In genomic region chr1:178632619-178633018, GRCh38 we compare ENCODE assay signal across 19 cellular contexts.
DNase-seq lines count a peak whose midpoint lies in the region; ATAC-seq, FAIRE-seq and TF ChIP-seq lines count a peak whose summit lies in the region.
"Had no signal": no experiment of that assay in that cellular context is flagged by ENCODE, and none has a peak within 500 bp of the region (broad histone marks: within the 10 kb centered on the region; RNA-seq: fewer than 3 reads in every experiment).

No MANE protein-coding gene starts in this region.

- H2AK9ac ChIP-seq in IMR-90 (replicated peaks; ENCODE audit: low read depth, low read length, poor library complexity) = no peak overlapping the region

- CTCF ChIA-PET in AG04450 (lab: Charles Lee) (no interaction called here), IMR-90 (lab: Yijun Ruan, JAX) (interaction anchor here (1.0 kb wide), 1 partner anchor 12 kb away, joined by 3 read pairs; no protein-coding TSS in a partner anchor)

- H3K9me1 ChIP-seq in IMR-90 (ENCODE audit: insufficient read depth, low read length) (peaks cover 14% of the 10 kb centered on the region), keratinocyte (ENCODE audit: control insufficient read depth, extremely low read depth, insufficient read depth, low read length) (no peaks in the 10 kb centered on the region)

- H3K23ac ChIP-seq in IMR-90 (ENCODE audit: low read depth, low read length) = peak overlapping the region; percentile 19; the same call in 1 of the 2 replicates

- H4K5ac ChIP-seq in IMR-90 (ENCODE audit: low read depth, low read length) = peak overlapping the region; percentile 53; the same call in 1 of the 2 replicates

- H2BK20ac ChIP-seq in IMR-90 (ENCODE audit: low read depth, low read length) = peak overlapping the region; percentile 94

- no peak for TF ChIP-seq POLR2A in IMR-90 (IDR thresholded peaks at IDR 0.05; ENCODE audit: low read depth, low read length)

- no CpG with 5 or more reads among the region's 4 CpGs for WGBS in IMR-90 (ENCODE audit: extremely low coverage in 2 of 2, insufficient read length in 1 of 2), 2 experiments

- DNase-seq in AG04450 (ENCODE audit: low read depth, low spot score) = no peak
- peak; percentile 72 for DNase-seq in IMR-90
- peak; percentile 80 for DNase-seq in astrocyte of the hippocampus (ENCODE audit: low read depth, low spot score)
- no peak for DNase-seq in keratinocyte (ENCODE audit: low read depth, low spot score)
- DNase-seq in stimulated activated CD4-positive, alpha-beta T cell treated with anti-CD3 and anti-CD28 coated beads, Interleukin-4, amount 100 ng/mL, for 4 hours = no peak
- no peak for DNase-seq in BE2C
- no peak for DNase-seq in islet precursor cell
- DNase-seq in germinal center (ENCODE audit: low spot score) = no peak
- DNase-seq: activated gamma-delta T cell; anterior cingulate cortex; dermis blood vessel endothelial cell; hippocampal formation; NCI-H2029; nephron progenitor cell; SJCRH30; stimulated activated naive CD4-positive, alpha-beta T cell treated with Interleukin-2 at 50 U/mL for 16 hours; upper lobe of left lung had no signal

- TF ChIP-seq RAD21 in IMR-90 (IDR thresholded peaks at IDR 0.05; ENCODE audit: low read length) = no peak

- H3K4ac ChIP-seq in IMR-90 (ENCODE audit: low read depth, low read length) = peak overlapping the region; percentile 88

- H4K20me1 ChIP-seq in IMR-90 (ENCODE audit: insufficient read depth, low read length) = no peaks in the 10 kb centered on the region
- no peaks in the 10 kb centered on the region for H4K20me1 ChIP-seq in keratinocyte (ENCODE audit: control insufficient read depth, extremely low read depth, insufficient read depth, low read length)

- peak overlapping the region; percentile 9 for H2AFZ ChIP-seq in IMR-90 (replicated peaks; ENCODE audit: low read length, poor library complexity)
- H2AFZ ChIP-seq in keratinocyte (ENCODE audit: control insufficient read depth, low read length) = peak overlapping the region; percentile 47

- BruUV-seq in IMR-90 (replicated peaks; lab: Mats Ljungman, UMichigan) = no TSS peak

- in situ Hi-C loops in IMR-90 (cut with MboI; ENCODE audit: low sequenced_read_pairs) = no loop called here

- no peaks in the 10 kb centered on the region for H3K79me2 ChIP-seq in keratinocyte (ENCODE audit: control insufficient read depth, insufficient read depth, low read length)

- peak overlapping the region; percentile 41; the same call in 1 of the 2 replicates for H3K56ac ChIP-seq in IMR-90 (ENCODE audit: extremely low read depth, insufficient read depth, low read length)

- peak overlapping the region; percentile 25 for H3K27ac ChIP-seq in AG04450 (ENCODE audit: low read depth, low read length)
- peak overlapping the region; percentile 85 for H3K27ac ChIP-seq in IMR-90 (ENCODE audit: insufficient read depth, low read length)
- peak overlapping the region; percentile 87 for H3K27ac ChIP-seq in keratinocyte (ENCODE audit: control insufficient read depth, insufficient read depth, low read length)
- H3K27ac ChIP-seq: SJCRH30, upper lobe of left lung had no signal

- no peak overlapping the region for H3K4me3 ChIP-seq in AG04450 (ENCODE audit: low read depth, low read length)
- no peak overlapping the region for H3K4me3 ChIP-seq in IMR-90 (ENCODE audit: insufficient read depth, low read depth, low read length)
- H3K4me3 ChIP-seq in keratinocyte (ENCODE audit: control insufficient read depth in 2 of 3, extremely low read depth in 1 of 3, insufficient read depth in 2 of 3, low read depth in 1 of 3, low read length in 3 of 3) = peak overlapping the region in 2 of 3 experiments; percentile 9 to 30
- no peak overlapping the region for H3K4me3 ChIP-seq in BE2C (ENCODE audit: low read depth, low read length)
- H3K4me3 ChIP-seq: esophagus muscularis mucosa, SJCRH30, upper lobe of left lung had no signal

- H3K27me3 ChIP-seq in AG04450 (ENCODE audit: control insufficient read depth, insufficient read depth, low read length) (no peaks in the 10 kb centered on the region), IMR-90 (ENCODE audit: control insufficient read depth, insufficient read depth, low read length) (no peaks in the 10 kb centered on the region), keratinocyte (ENCODE audit: control insufficient read depth, extremely low read depth, insufficient read depth, low read length) (no peaks in the 10 kb centered on the region), BE2C (no peaks in the 10 kb centered on the region)
- H3K27me3 ChIP-seq: esophagus muscularis mucosa, SJCRH30, upper lobe of left lung had no signal

- H3K18ac ChIP-seq in IMR-90 (ENCODE audit: low read depth, low read length) = peak overlapping the region; percentile 84

- peak overlapping the region; percentile 26; the same call in 2 of the 3 replicates for H2BK15ac ChIP-seq in IMR-90 (ENCODE audit: low read depth, low read length)

- peak; percentile 5 for FAIRE-seq in keratinocyte (lab: Jason Lieb, UNC)
- FAIRE-seq: GM12892 had no signal

- TF ChIP-seq CTCF in AG04450 (IDR thresholded peaks at IDR 0.05; ENCODE audit: low read depth, low read length) = no peak
- no peak for TF ChIP-seq CTCF in IMR-90 (conservative IDR thresholded peaks at IDR 0.05; ENCODE audit: low read depth, low read length)
- no peak for TF ChIP-seq CTCF in keratinocyte (optimal IDR thresholded peaks at IDR 0.05 in 1 of 3, IDR thresholded peaks at IDR 0.05 in 1 of 3, conservative IDR thresholded peaks at IDR 0.05 in 1 of 3; ENCODE audit: extremely low read depth in 1 of 3, insufficient read depth in 2 of 3, low read length in 3 of 3)
- TF ChIP-seq CTCF in BE2C (IDR thresholded peaks at IDR 0.05; ENCODE audit: low read depth, low read length) = no peak

- peak overlapping the region; percentile 85 for H2BK120ac ChIP-seq in IMR-90 (ENCODE audit: low read depth, low read length)

- H3K9ac ChIP-seq in IMR-90 (ENCODE audit: low read depth, low read length) = peak overlapping the region; percentile 43; the same call in 1 of the 2 replicates
- H3K9ac ChIP-seq in keratinocyte (ENCODE audit: control insufficient read depth, extremely low read depth, insufficient read depth, low read length) = peak overlapping the region; percentile 36

- intact Hi-C loops in IMR-90 (cut with micrococcal nuclease) = loop anchor here (5.0 kb wide), 1 partner anchor 90 kb away; no protein-coding TSS in a partner anchor

- peak overlapping the region; percentile 46; the same call in 1 of the 2 replicates for H2AK5ac ChIP-seq in IMR-90 (ENCODE audit: low read depth, low read length)

- H3K36me3 ChIP-seq in IMR-90 (ENCODE audit: control insufficient read depth, insufficient read depth, low read length) = no peaks in the 10 kb centered on the region
- no peaks in the 10 kb centered on the region for H3K36me3 ChIP-seq in keratinocyte (ENCODE audit: control insufficient read depth in 2 of 2, extremely low read depth in 1 of 2, insufficient read depth in 2 of 2, low read length in 2 of 2)
- H3K36me3 ChIP-seq in BE2C = no peaks in the 10 kb centered on the region
- H3K36me3 ChIP-seq: esophagus muscularis mucosa, SJCRH30, upper lobe of left lung had no signal

- peak overlapping the region; percentile 10 to 47 for H4K8ac ChIP-seq in IMR-90 (ENCODE audit: low read depth in 2 of 2, low read length in 2 of 2)

- H3K4me2 ChIP-seq in IMR-90 (ENCODE audit: low read depth, low read length) (peak overlapping the region; percentile 24), keratinocyte (ENCODE audit: control insufficient read depth, extremely low read depth, insufficient read depth, low read depth, low read length) (peak overlapping the region; percentile 82)

- peak overlapping the region; percentile 88 for H2BK5ac ChIP-seq in IMR-90 (ENCODE audit: low read depth, low read length, poor library complexity, severe bottlenecking)

- peak overlapping the region; percentile 70 for H4K91ac ChIP-seq in IMR-90 (ENCODE audit: insufficient read depth, low read depth, low read length)

- H3K79me1 ChIP-seq in IMR-90 (ENCODE audit: low read depth in 1 of 2, low read length in 2 of 2) = peaks cover 0 to 3% of the 10 kb centered on the region in 2 experiments; a peak in 1 of 4 replicates

- dilution Hi-C loops in IMR-90 (cut with HindIII; ENCODE audit: low sequenced_read_pairs, unreplicated experiment) = no loop called here
- dilution Hi-C loops in keratinocyte (cut with MboI; ENCODE audit: extremely low pct_ligation_motif_present, low sequenced_read_pairs) = no loop called here

- POLR2A ChIA-PET in AG04450 (lab: Yijun Ruan, JAX) = interaction anchor here (1.2 to 1.3 kb wide), 4 partner anchors 13 to 52 kb away, joined by 3 to 9 read pairs (median 6); no protein-coding TSS in a partner anchor
- POLR2A ChIA-PET in IMR-90 (lab: Charles Lee; ENCODE audit: unreplicated experiment) = interaction anchor here (1.0 kb wide), 1 partner anchor 20 kb away, joined by 3 read pairs; no protein-coding TSS in a partner anchor

- peaks cover 24% of the 10 kb centered on the region for H3K4me1 ChIP-seq in IMR-90 (ENCODE audit: control insufficient read depth, insufficient read depth, low read length)
- peaks cover 18% of the 10 kb centered on the region for H3K4me1 ChIP-seq in keratinocyte (ENCODE audit: control insufficient read depth, extremely low read depth, insufficient read depth, low read length)
- no peaks in the 10 kb centered on the region for H3K4me1 ChIP-seq in BE2C
- H3K4me1 ChIP-seq: upper lobe of left lung had no signal

- no peak for ATAC-seq in IMR-90 (ENCODE audit: low read depth)

- peak overlapping the region; percentile 28; the same call in 1 of the 2 replicates for H3K14ac ChIP-seq in IMR-90 (replicated peaks; ENCODE audit: low read depth, low read length)

- H3K9me3 ChIP-seq in AG04450 (ENCODE audit: control insufficient read depth, insufficient read depth, low read length) = no peaks in the 10 kb centered on the region
- no peaks in the 10 kb centered on the region for H3K9me3 ChIP-seq in IMR-90 (ENCODE audit: control insufficient read depth, insufficient read depth, low read length)
- no peaks in the 10 kb centered on the region for H3K9me3 ChIP-seq in keratinocyte (ENCODE audit: control insufficient read depth, low read depth, low read length)
- no peaks in the 10 kb centered on the region for H3K9me3 ChIP-seq in BE2C
- H3K9me3 ChIP-seq: esophagus muscularis mucosa, SJCRH30, upper lobe of left lung had no signal

TF ChIP-seq in IMR-90, 13 proteins besides CTCF, POLR2A, EP300 and RAD21 (continues in another document):
- TF ChIP-seq RCOR1 (IDR thresholded peaks at IDR 0.05; ENCODE audit: insufficient replicate concordance, low read length) (no peak), MAZ (IDR thresholded peaks at IDR 0.05; ENCODE audit: borderline replicate concordance, low read depth, low read length) (no peak), RFX5 (IDR thresholded peaks at IDR 0.05; ENCODE audit: low read depth, low read length) (no peak), CHD1 (IDR thresholded peaks at IDR 0.05; ENCODE audit: low read depth, low read length) (no peak), SMC3 (IDR thresholded peaks at IDR 0.05; ENCODE audit: low read depth, low read length) (no peak), FOS (IDR thresholded peaks at IDR 0.05; ENCODE audit: low read depth, low read length) (no peak), MAFK (IDR thresholded peaks at IDR 0.05; ENCODE audit: low read depth, low read length) (no peak)

Comparison
In these comparisons a context has a peak if more than half of its experiments do, and no peak if none do; other contexts are left out.
1. DNase-seq: peak in IMR-90 (single experiment) and astrocyte of the hippocampus (single experiment); none in AG04450 (single experiment), keratinocyte (single experiment), stimulated activated CD4-positive, alpha-beta T cell treated with anti-CD3 and anti-CD28 coated beads, Interleukin-4, amount 100 ng/mL, for 4 hours (0 of 2), BE2C (single experiment), islet precursor cell (single experiment) and germinal center (single experiment).
2. H3K27ac ChIP-seq: peak in every context shown above with its lines; median percentile 87 in keratinocyte; 85 in IMR-90; 25 in AG04450.
3. H3K4me3 ChIP-seq: peak in keratinocyte (2 of 3); none in AG04450 (single experiment), IMR-90 (single experiment) and BE2C (single experiment).